Comparison of ENCODE assay signal across 3 cellular contexts in the genomic region with DNA sequence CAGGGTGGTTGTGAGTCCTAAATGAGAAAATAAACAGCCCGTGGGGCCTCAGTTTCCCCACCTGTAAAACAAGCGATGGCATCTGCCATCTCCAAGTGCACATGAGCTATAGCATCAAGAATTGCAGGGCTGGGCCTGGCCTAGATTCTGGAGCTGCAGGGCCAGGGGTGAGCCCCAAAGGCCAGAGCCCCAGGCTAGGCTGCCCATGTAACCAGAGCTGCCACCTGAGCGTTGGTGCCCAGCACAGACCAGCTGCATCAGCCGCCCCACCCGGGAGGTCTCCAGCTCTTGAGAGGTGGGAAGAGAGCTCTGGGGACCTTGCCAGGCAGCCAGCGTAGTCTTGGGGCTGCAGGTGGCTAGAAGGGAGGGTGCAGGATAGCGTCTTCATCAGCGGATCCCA.
TF ChIP-seq lines count a peak whose summit lies in the region.

No MANE protein-coding gene starts in this region.

TF ChIP-seq in SK-N-SH, 30 proteins besides CTCF, POLR2A, EP300 and RAD21 (continues in another document):
- TF ChIP-seq PBX3 (IDR thresholded peaks at IDR 0.05) (no peak), POLR2AphosphoS5 (IDR thresholded peaks at IDR 0.05; ENCODE audit: low read depth, low read length) (no peak), TEAD4 (IDR thresholded peaks at IDR 0.05; ENCODE audit: borderline replicate concordance, insufficient read depth) (no peak), REST (IDR thresholded peaks at IDR 0.05; ENCODE audit: low read depth, low read length) (no peak), FOSL2 (IDR thresholded peaks at IDR 0.05; ENCODE audit: borderline replicate concordance, low read depth) (no peak), NRF1 (IDR thresholded peaks at IDR 0.05; ENCODE audit: low read depth, low read length) (no peak), YY1 (IDR thresholded peaks at IDR 0.05; ENCODE audit: low read depth) (no peak)
- TF ChIP-seq, protein P1, sequence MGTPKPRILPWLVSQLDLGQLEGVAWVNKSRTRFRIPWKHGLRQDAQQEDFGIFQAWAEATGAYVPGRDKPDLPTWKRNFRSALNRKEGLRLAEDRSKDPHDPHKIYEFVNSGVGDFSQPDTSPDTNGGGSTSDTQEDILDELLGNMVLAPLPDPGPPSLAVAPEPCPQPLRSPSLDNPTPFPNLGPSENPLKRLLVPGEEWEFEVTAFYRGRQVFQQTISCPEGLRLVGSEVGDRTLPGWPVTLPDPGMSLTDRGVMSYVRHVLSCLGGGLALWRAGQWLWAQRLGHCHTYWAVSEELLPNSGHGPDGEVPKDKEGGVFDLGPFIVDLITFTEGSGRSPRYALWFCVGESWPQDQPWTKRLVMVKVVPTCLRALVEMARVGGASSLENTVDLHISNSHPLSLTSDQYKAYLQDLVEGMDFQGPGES (IDR thresholded peaks at IDR 0.05; ENCODE audit: low read depth, low read length), result no peak

TF ChIP-seq in SK-N-SH treated with all-trans-retinoic acid at 6 μM for 48 hours, 23 proteins besides CTCF, POLR2A, EP300 and RAD21:
- no peak for TF ChIP-seq ARNTL (CRISPR knock-in tag; IDR thresholded peaks at IDR 0.05; ENCODE audit: borderline replicate concordance, low read depth)
- TF ChIP-seq OSR1 (CRISPR knock-in tag; IDR thresholded peaks at IDR 0.05), result no peak
- TF ChIP-seq ZNF70 (CRISPR knock-in tag; IDR thresholded peaks at IDR 0.05), result no peak
- TF ChIP-seq BACH2 (CRISPR knock-in tag; IDR thresholded peaks at IDR 0.05; ENCODE audit: borderline replicate concordance), result no peak
- TF ChIP-seq PATZ1 (CRISPR knock-in tag; IDR thresholded peaks at IDR 0.05; ENCODE audit: borderline replicate concordance), result no peak
- TF ChIP-seq, protein P2, sequence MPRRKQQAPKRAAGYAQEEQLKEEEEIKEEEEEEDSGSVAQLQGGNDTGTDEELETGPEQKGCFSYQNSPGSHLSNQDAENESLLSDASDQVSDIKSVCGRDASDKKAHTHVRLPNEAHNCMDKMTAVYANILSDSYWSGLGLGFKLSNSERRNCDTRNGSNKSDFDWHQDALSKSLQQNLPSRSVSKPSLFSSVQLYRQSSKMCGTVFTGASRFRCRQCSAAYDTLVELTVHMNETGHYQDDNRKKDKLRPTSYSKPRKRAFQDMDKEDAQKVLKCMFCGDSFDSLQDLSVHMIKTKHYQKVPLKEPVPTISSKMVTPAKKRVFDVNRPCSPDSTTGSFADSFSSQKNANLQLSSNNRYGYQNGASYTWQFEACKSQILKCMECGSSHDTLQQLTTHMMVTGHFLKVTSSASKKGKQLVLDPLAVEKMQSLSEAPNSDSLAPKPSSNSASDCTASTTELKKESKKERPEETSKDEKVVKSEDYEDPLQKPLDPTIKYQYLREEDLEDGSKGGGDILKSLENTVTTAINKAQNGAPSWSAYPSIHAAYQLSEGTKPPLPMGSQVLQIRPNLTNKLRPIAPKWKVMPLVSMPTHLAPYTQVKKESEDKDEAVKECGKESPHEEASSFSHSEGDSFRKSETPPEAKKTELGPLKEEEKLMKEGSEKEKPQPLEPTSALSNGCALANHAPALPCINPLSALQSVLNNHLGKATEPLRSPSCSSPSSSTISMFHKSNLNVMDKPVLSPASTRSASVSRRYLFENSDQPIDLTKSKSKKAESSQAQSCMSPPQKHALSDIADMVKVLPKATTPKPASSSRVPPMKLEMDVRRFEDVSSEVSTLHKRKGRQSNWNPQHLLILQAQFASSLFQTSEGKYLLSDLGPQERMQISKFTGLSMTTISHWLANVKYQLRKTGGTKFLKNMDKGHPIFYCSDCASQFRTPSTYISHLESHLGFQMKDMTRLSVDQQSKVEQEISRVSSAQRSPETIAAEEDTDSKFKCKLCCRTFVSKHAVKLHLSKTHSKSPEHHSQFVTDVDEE (CRISPR knock-in tag; IDR thresholded peaks at IDR 0.05), result no peak
- no peak for TF ChIP-seq ESRRG (CRISPR knock-in tag; IDR thresholded peaks at IDR 0.05)
- no peak for TF ChIP-seq TOX (CRISPR knock-in tag; IDR thresholded peaks at IDR 0.05; ENCODE audit: borderline replicate concordance)

TF ChIP-seq in H1, 55 proteins besides CTCF, POLR2A, EP300 and RAD21:
- TF ChIP-seq CTBP2 (IDR thresholded peaks at IDR 0.05; ENCODE audit: borderline replicate concordance, insufficient read depth, insufficient read length, low read length) (no peak), TEAD4 (IDR thresholded peaks at IDR 0.05; ENCODE audit: low read depth, low read length) (no peak), ASH2L (IDR thresholded peaks at IDR 0.05; ENCODE audit: low read length) (no peak), BACH1 (IDR thresholded peaks at IDR 0.05; ENCODE audit: low read length) (no peak), RXRA (IDR thresholded peaks at IDR 0.05; ENCODE audit: insufficient read depth, low read depth, low read length) (no peak), BCL11A (IDR thresholded peaks at IDR 0.05; ENCODE audit: low read depth in 2 of 2, low read length in 2 of 2) (no peak), CHD1 (IDR thresholded peaks at IDR 0.05; ENCODE audit: low read depth, low read length) (no peak), SIRT6 (IDR thresholded peaks at IDR 0.05; ENCODE audit: low read length) (no peak), KDM4A (IDR thresholded peaks at IDR 0.05; ENCODE audit: low read depth, low read length, severe bottlenecking) (no peak), CEBPB (IDR thresholded peaks at IDR 0.05; ENCODE audit: low read depth, low read length) (no peak), RFX5 (IDR thresholded peaks at IDR 0.05; ENCODE audit: borderline replicate concordance, low read depth, low read length) (no peak), ATF3 (IDR thresholded peaks at IDR 0.05; ENCODE audit: insufficient read depth, low read depth, low read length) (no peak)
- TF ChIP-seq, protein P3, sequence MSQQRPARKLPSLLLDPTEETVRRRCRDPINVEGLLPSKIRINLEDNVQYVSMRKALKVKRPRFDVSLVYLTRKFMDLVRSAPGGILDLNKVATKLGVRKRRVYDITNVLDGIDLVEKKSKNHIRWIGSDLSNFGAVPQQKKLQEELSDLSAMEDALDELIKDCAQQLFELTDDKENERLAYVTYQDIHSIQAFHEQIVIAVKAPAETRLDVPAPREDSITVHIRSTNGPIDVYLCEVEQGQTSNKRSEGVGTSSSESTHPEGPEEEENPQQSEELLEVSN (IDR thresholded peaks at IDR 0.05), result no peak
